25 cellular contexts compared by ENCODE assay signal in genomic region chr21:32377506-32377905, GRCh38.
"Had no signal": no experiment of that assay in that cellular context is flagged by ENCODE, and none has a peak within 500 bp of the region (broad histone marks: within the 10 kb centered on the region; RNA-seq: fewer than 3 reads in every experiment).

No MANE protein-coding gene starts in this region.

- H3K9me3 Mint-ChIP-seq: activated CD8-positive, alpha-beta T cell treated with anti-CD3 and anti-CD28 coated beads for 36 hours; activated naive CD8-positive, alpha-beta T cell treated with anti-CD3 and anti-CD28 coated beads, Interleukin-2, amount 10 ng/mL, durations not matched to agents 7 days and 5 days; activated T-helper 17 cell treated with anti-CD3 and anti-CD28 coated beads, Interleukin-2, amount 50 U/mL, for 72 hours; effector memory CD8-positive, alpha-beta T cell; natural killer cell treated with Interleukin-12 subunit alpha and Interleukin-12 subunit beta and Interleukin-15 and Interleukin-18, amount 100 ng/mL, for 72 hours had no signal

- DNase-seq: activated CD4-positive, alpha-beta T cell treated with anti-CD3 and anti-CD28 coated beads for 48 hours; activated CD8-positive, alpha-beta memory T cell treated with anti-CD3 and anti-CD28 coated beads, Interleukin-2, amount 10 ng/mL, durations not matched to agents 7 days and 5 days; activated CD8-positive, alpha-beta T cell treated with anti-CD3 and anti-CD28 coated beads for 36 hours; activated naive CD4-positive, alpha-beta T cell treated with Interleukin-2 at 50 U/mL for 16 hours; activated naive CD8-positive, alpha-beta T cell treated with anti-CD3 and anti-CD28 coated beads, Interleukin-2, amount 10 ng/mL, durations not matched to agents 7 days and 5 days; amniotic stem cell; body of pancreas; central memory CD4-positive, alpha-beta T cell; effector memory CD8-positive, alpha-beta T cell; gastrocnemius medialis; hippocampal formation; kidney glomerular epithelial cell; left ventricle myocardium inferior; pancreas; sigmoid colon; SK-N-SH; stimulated activated CD4-positive, alpha-beta T cell treated with anti-CD3 and anti-CD28 coated beads, Interleukin-2, amount 100 ng/mL, for 48 hours; stimulated activated CD8-positive, alpha-beta memory T cell treated with anti-CD3 and anti-CD28 coated beads, Interleukin-4, amount 100 ng/mL, for 48 hours; stimulated activated naive CD4-positive, alpha-beta T cell treated with Interleukin-2 at 50 U/mL for 16 hours had no signal

- H3K27ac Mint-ChIP-seq: activated CD8-positive, alpha-beta memory T cell treated with anti-CD3 and anti-CD28 coated beads, Interleukin-2, amount 10 ng/mL, durations not matched to agents 7 days and 5 days; activated CD8-positive, alpha-beta T cell treated with anti-CD3 and anti-CD28 coated beads for 36 hours; activated naive CD8-positive, alpha-beta T cell treated with anti-CD3 and anti-CD28 coated beads, Interleukin-2, amount 10 ng/mL, durations not matched to agents 7 days and 5 days; activated T-helper 17 cell treated with anti-CD3 and anti-CD28 coated beads, Interleukin-2, amount 50 U/mL, for 72 hours; natural killer cell treated with Interleukin-12 subunit alpha and Interleukin-12 subunit beta and Interleukin-15 and Interleukin-18, amount 100 ng/mL, for 72 hours had no signal

- H3K27me3 Mint-ChIP-seq: activated CD8-positive, alpha-beta memory T cell treated with anti-CD3 and anti-CD28 coated beads, Interleukin-2, amount 10 ng/mL, durations not matched to agents 7 days and 5 days; activated CD8-positive, alpha-beta T cell treated with anti-CD3 and anti-CD28 coated beads for 36 hours; activated naive CD8-positive, alpha-beta T cell treated with anti-CD3 and anti-CD28 coated beads, Interleukin-2, amount 10 ng/mL, durations not matched to agents 7 days and 5 days; activated T-helper 17 cell treated with anti-CD3 and anti-CD28 coated beads, Interleukin-2, amount 50 U/mL, for 72 hours; effector memory CD8-positive, alpha-beta T cell; natural killer cell treated with Interleukin-12 subunit alpha and Interleukin-12 subunit beta and Interleukin-15 and Interleukin-18, amount 100 ng/mL, for 72 hours had no signal

- H3K9me3 ChIP-seq: body of pancreas, esophagus muscularis mucosa, gastrocnemius medialis, left ventricle myocardium inferior, neutrophil, pancreas, sigmoid colon, SK-N-SH, tibial nerve had no signal

- H3K4me3 ChIP-seq: body of pancreas, esophagus muscularis mucosa, gastrocnemius medialis, left ventricle myocardium inferior, pancreas, sigmoid colon, smooth muscle cell, tibial nerve had no signal

- H3K27me3 ChIP-seq: body of pancreas, esophagus muscularis mucosa, gastrocnemius medialis, neutrophil, pancreas, sigmoid colon, tibial nerve had no signal

- H3K4me3 Mint-ChIP-seq: activated CD8-positive, alpha-beta memory T cell treated with anti-CD3 and anti-CD28 coated beads, Interleukin-2, amount 10 ng/mL, durations not matched to agents 7 days and 5 days; activated CD8-positive, alpha-beta T cell treated with anti-CD3 and anti-CD28 coated beads for 36 hours; activated naive CD8-positive, alpha-beta T cell treated with anti-CD3 and anti-CD28 coated beads, Interleukin-2, amount 10 ng/mL, durations not matched to agents 7 days and 5 days; activated T-helper 17 cell treated with anti-CD3 and anti-CD28 coated beads, Interleukin-2, amount 50 U/mL, for 72 hours; effector memory CD8-positive, alpha-beta T cell; natural killer cell treated with Interleukin-12 subunit alpha and Interleukin-12 subunit beta and Interleukin-15 and Interleukin-18, amount 100 ng/mL, for 72 hours had no signal

- H3K4me1 ChIP-seq: body of pancreas, pancreas had no signal

- H3K27ac ChIP-seq: body of pancreas, esophagus muscularis mucosa, neutrophil, pancreas, sigmoid colon had no signal

- ATAC-seq: activated CD8-positive, alpha-beta memory T cell treated with anti-CD3 and anti-CD28 coated beads, Interleukin-2, amount 10 ng/mL, durations not matched to agents 7 days and 5 days; activated CD8-positive, alpha-beta T cell treated with anti-CD3 and anti-CD28 coated beads for 36 hours; activated T-helper 17 cell treated with anti-CD3 and anti-CD28 coated beads, Interleukin-2, amount 50 U/mL, for 72 hours; body of pancreas; effector memory CD8-positive, alpha-beta T cell; gastrocnemius medialis; natural killer cell treated with Interleukin-12 subunit alpha and Interleukin-12 subunit beta and Interleukin-15 and Interleukin-18, amount 100 ng/mL, for 72 hours; pancreas had no signal

- H3K4me1 Mint-ChIP-seq: activated CD8-positive, alpha-beta memory T cell treated with anti-CD3 and anti-CD28 coated beads, Interleukin-2, amount 10 ng/mL, durations not matched to agents 7 days and 5 days; activated naive CD8-positive, alpha-beta T cell treated with anti-CD3 and anti-CD28 coated beads, Interleukin-2, amount 10 ng/mL, durations not matched to agents 7 days and 5 days; activated T-helper 17 cell treated with anti-CD3 and anti-CD28 coated beads, Interleukin-2, amount 50 U/mL, for 72 hours had no signal

- H3K36me3 ChIP-seq: neutrophil had no signal
